ENCODE assay signal across 4 cellular contexts in genomic region chr16:29629278-29629677, GRCh38. TPM values are rescaled to one million over a fixed set of nuclear protein-coding genes. Genes with fewer than 3 reads are reported as not detected.
"Had no signal": no experiment of that assay in that cellular context is flagged by ENCODE, and none has a peak within 500 bp of the region (broad histone marks: within the 10 kb centered on the region; RNA-seq: fewer than 3 reads in every experiment).

No MANE protein-coding gene starts in this region.

RNA-seq across cellular contexts. Expression of gene SPN, which starts 33.8 kb away (rescaled TPM):
- total RNA-seq: LHCN-M2, NCI-H460, RPMI7951, SK-MEL-5 had no signal
